ENCODE assay signal across 11 cellular contexts in the genomic region with DNA sequence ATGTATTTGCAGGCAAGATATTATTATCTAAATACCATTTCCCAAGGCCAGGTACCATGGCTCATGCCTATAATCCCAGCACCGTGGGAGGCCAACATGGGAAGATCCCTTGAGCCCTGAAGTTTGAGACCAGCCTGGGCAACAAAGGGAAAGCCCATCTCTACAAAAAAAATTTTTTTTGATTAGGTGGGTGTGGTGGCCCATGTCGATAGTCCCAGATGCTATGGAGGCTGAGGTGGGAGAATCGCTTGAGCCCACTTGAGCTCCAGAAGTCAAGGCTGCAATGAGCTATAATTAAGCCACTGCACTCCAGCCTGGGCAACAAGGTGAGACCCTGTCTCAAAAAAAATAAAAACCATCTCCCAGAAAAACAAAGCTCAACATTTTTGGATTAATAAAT. TPM values are rescaled to one million over a fixed set of nuclear protein-coding genes. Genes with fewer than 3 reads are reported as not detected.
DNase-seq lines count a peak whose midpoint lies in the region; ATAC-seq, FAIRE-seq and TF ChIP-seq lines count a peak whose summit lies in the region.
"Had no signal": no experiment of that assay in that cellular context is flagged by ENCODE, and none has a peak within 500 bp of the region (broad histone marks: within the 10 kb centered on the region; RNA-seq: fewer than 3 reads in every experiment).

No MANE protein-coding gene starts in this region.

- intact Hi-C loops in Calu3 (cut with micrococcal nuclease; ENCODE audit: unreplicated experiment) = no loop called here
- intact Hi-C loops in GM12878 (cut with micrococcal nuclease; ENCODE audit: unreplicated experiment) = no loop called here

- peaks cover 16% of the 10 kb centered on the region for H3K4me1 ChIP-seq in Karpas-422 (ENCODE audit: low read length)
- H3K4me1 ChIP-seq in GM12878 (ENCODE audit: control insufficient read depth, insufficient read depth, low read length) = peaks cover 8% of the 10 kb centered on the region; the same call in 1 of the 2 replicates

- H3K9ac ChIP-seq in Karpas-422 (ENCODE audit: low read length) (peak overlapping the region; percentile 79), GM12878 (ENCODE audit: control insufficient read depth, insufficient read depth, low read length) (peak overlapping the region; percentile 88)

- TF ChIP-seq RAD21 in GM12878 (IDR thresholded peaks at IDR 0.05; ENCODE audit: insufficient read depth, low read depth, low read length) = no peak

- H3K4me2 ChIP-seq in Karpas-422 (ENCODE audit: low read depth, low read length, poor library complexity, severe bottlenecking) (peak overlapping the region; percentile 98), GM12878 (ENCODE audit: control insufficient read depth, insufficient read depth) (peak overlapping the region; percentile 90)

- DNase-seq in Calu3 (no peak), Karpas-422 (no peak), GM12878 (ENCODE audit: low read depth, low spot score) (no peak), NCI-H345 (lab: John Stamatoyannopoulos, UW) (no peak), GM19239 (ENCODE audit: insufficient read length, low spot score) (no peak)
- no peak for DNase-seq in natural killer cell treated with Interleukin-12 subunit alpha and Interleukin-12 subunit beta and Interleukin-15 and Interleukin-18, amount 100 ng/mL, for 72 hours (ENCODE audit: low spot score)
- DNase-seq in effector CD4-positive, alpha-beta T cell = no peak
- DNase-seq: effector memory CD4-positive, alpha-beta T cell; lower lobe of right lung; stimulated activated CD4-positive, alpha-beta T cell treated with anti-CD3 and anti-CD28 coated beads, Interleukin-2, amount 100 ng/mL, for 24 hours had no signal

- H3K27me3 ChIP-seq in Karpas-422 (ENCODE audit: low read length) (no peaks in the 10 kb centered on the region), GM12878 (replicated peaks in 1 of 2; ENCODE audit: control insufficient read depth in 2 of 2, insufficient read depth in 2 of 2, low read length in 1 of 2) (no peaks in the 10 kb centered on the region; a peak in 3 of 4 replicates)

- H3K79me2 ChIP-seq in Karpas-422 (ENCODE audit: low read length) (peaks cover 42% of the 10 kb centered on the region), GM12878 (ENCODE audit: control insufficient read depth, insufficient read depth, low read length) (peaks cover 34% of the 10 kb centered on the region)

- RAD21 ChIA-PET in GM12878 (lab: Charles Lee; ENCODE audit: unreplicated experiment) = interaction anchor here (0.9 to 14.5 kb wide), 5 partner anchors 9 to 354 kb away, joined by 3 to 296 read pairs (median 3); a partner anchor contains a TSS

- H3K36me3 ChIP-seq in Karpas-422 (ENCODE audit: insufficient read depth, low read length) = peaks cover 48% of the 10 kb centered on the region
- peaks cover 3 to 10% of the 10 kb centered on the region in 2 experiments; a peak in 2 of 4 replicates for H3K36me3 ChIP-seq in GM12878 (ENCODE audit: control insufficient read depth in 2 of 2, insufficient read depth in 2 of 2, low read length in 1 of 2)

- no TSS peak for BruUV-seq in Calu3 (replicated peaks; lab: Mats Ljungman, UMichigan)
- BruUV-seq in GM12878 (replicated peaks; lab: Mats Ljungman, UMichigan) = no TSS peak

- H3K4me1 Mint-ChIP-seq in Calu3 (ENCODE audit: low read depth, unreplicated experiment) = peaks cover 9% of the 10 kb centered on the region
- H3K4me1 Mint-ChIP-seq in natural killer cell treated with Interleukin-12 subunit alpha and Interleukin-12 subunit beta and Interleukin-15 and Interleukin-18, amount 100 ng/mL, for 72 hours (ENCODE audit: low read depth in 2 of 2) = peaks cover 12 to 18% of the 10 kb centered on the region in 2 donors

- no peaks in the 10 kb centered on the region for H4K20me1 ChIP-seq in Karpas-422 (ENCODE audit: insufficient read depth, low read depth, low read length)
- no peaks in the 10 kb centered on the region for H4K20me1 ChIP-seq in GM12878 (ENCODE audit: control insufficient read depth, insufficient read depth)

- TF ChIP-seq CTCF in Calu3 (IDR thresholded peaks at IDR 0.05; ENCODE audit: unreplicated experiment) (no peak), GM12878 (IDR thresholded peaks at IDR 0.05 in 2 of 3, conservative IDR thresholded peaks at IDR 0.05 in 1 of 3; ENCODE audit: control insufficient read depth in 2 of 3, extremely low read depth in 1 of 3, insufficient read depth in 1 of 3, low read depth in 3 of 3, low read length in 3 of 3) (no peak)

- peaks cover 46% of the 10 kb centered on the region for H3K36me3 Mint-ChIP-seq in Calu3 (ENCODE audit: insufficient read depth, unreplicated experiment)
- H3K36me3 Mint-ChIP-seq in natural killer cell treated with Interleukin-12 subunit alpha and Interleukin-12 subunit beta and Interleukin-15 and Interleukin-18, amount 100 ng/mL, for 72 hours = peaks cover 16% of the 10 kb centered on the region

- no peaks in the 10 kb centered on the region for H3K9me3 Mint-ChIP-seq in Calu3 (ENCODE audit: low read depth, unreplicated experiment)
- H3K9me3 Mint-ChIP-seq in natural killer cell treated with Interleukin-12 subunit alpha and Interleukin-12 subunit beta and Interleukin-15 and Interleukin-18, amount 100 ng/mL, for 72 hours = no peaks in the 10 kb centered on the region

- in situ Hi-C loops in GM12878 (cut with MboI) = no loop called here

- peak overlapping the region; percentile 79 for H3K4me3 Mint-ChIP-seq in Calu3 (ENCODE audit: low read depth, unreplicated experiment)
- H3K4me3 Mint-ChIP-seq in natural killer cell treated with Interleukin-12 subunit alpha and Interleukin-12 subunit beta and Interleukin-15 and Interleukin-18, amount 100 ng/mL, for 72 hours = peak overlapping the region; percentile 96

- POLR2A ChIA-PET in GM12878 (lab: Charles Lee) = interaction anchor here (1.5 to 12.0 kb wide), 7 partner anchors 8 to 94 kb away, joined by 3 to 116 read pairs (median 13); a partner anchor contains a TSS

- H3K9me3 ChIP-seq in Karpas-422 (ENCODE audit: low read length) (no peaks in the 10 kb centered on the region), GM12878 (replicated peaks; ENCODE audit: control insufficient read depth, insufficient read depth, low read length) (no peaks in the 10 kb centered on the region)
- H3K9me3 ChIP-seq: lower lobe of right lung had no signal

- CTCF ChIA-PET in Calu3 (lab: Charles Lee) (interaction anchor here (0.8 to 0.9 kb wide), 2 partner anchors 67 to 94 kb away, joined by 3 read pairs; a partner anchor contains a TSS), GM12878 (lab: Yijun Ruan, JAX) (interaction anchor here (0.6 to 14.0 kb wide), 6 partner anchors 10 to 1177 kb away, joined by 3 to 383 read pairs (median 7); a partner anchor contains a TSS)

- 90% methylated on average over 3 of the region's 3 CpGs for WGBS in GM12878 (ENCODE audit: insufficient coverage, insufficient replicate concordance, low lambda C conversion rate, missing lambda C conversion rate)

- no peaks in the 10 kb centered on the region for H3K9me2 ChIP-seq in Karpas-422 (replicated peaks; ENCODE audit: insufficient read depth, low read length)

- no peak for TF ChIP-seq EP300 in GM12878 (IDR thresholded peaks at IDR 0.05; ENCODE audit: borderline replicate concordance in 1 of 2, control insufficient read depth in 1 of 2, low read depth in 2 of 2, low read length in 2 of 2)

- no peaks in the 10 kb centered on the region for H3K27me3 Mint-ChIP-seq in Calu3 (ENCODE audit: unreplicated experiment)
- H3K27me3 Mint-ChIP-seq in natural killer cell treated with Interleukin-12 subunit alpha and Interleukin-12 subunit beta and Interleukin-15 and Interleukin-18, amount 100 ng/mL, for 72 hours = no peaks in the 10 kb centered on the region

- H2AFZ ChIP-seq in Karpas-422 (ENCODE audit: low read length) = no peak overlapping the region
- no peak overlapping the region for H2AFZ ChIP-seq in GM12878 (ENCODE audit: control insufficient read depth, low read depth, low read length)

- TF ChIP-seq POLR2A in GM12878 (IDR thresholded peaks at IDR 0.05; ENCODE audit: low read depth, low read length) = no peak

- peak overlapping the region; percentile 62 for H3K27ac Mint-ChIP-seq in Calu3 (ENCODE audit: unreplicated experiment)
- peak overlapping the region in 1 of 2 donors; percentile 87 for H3K27ac Mint-ChIP-seq in natural killer cell treated with Interleukin-12 subunit alpha and Interleukin-12 subunit beta and Interleukin-15 and Interleukin-18, amount 100 ng/mL, for 72 hours

- no peak for FAIRE-seq in GM12878 (lab: Jason Lieb, UNC)
- FAIRE-seq in GM19239 (lab: Jason Lieb, UNC) = no peak

- H3K4me3 ChIP-seq in Karpas-422 (ENCODE audit: low read length) = peak overlapping the region; percentile 86
- peak overlapping the region; percentile 100 for H3K4me3 ChIP-seq in GM12878

- ATAC-seq in GM12878 (no peak), HG02588 (IDR thresholded peaks at IDR 0.05; ENCODE audit: unreplicated experiment) (no peak)
- ATAC-seq in natural killer cell treated with Interleukin-12 subunit alpha and Interleukin-12 subunit beta and Interleukin-15 and Interleukin-18, amount 100 ng/mL, for 72 hours = no peak
- ATAC-seq: lower lobe of right lung had no signal

- SMC1A ChIA-PET in GM12878 (lab: Charles Lee; ENCODE audit: uncharacterized antibody, unreplicated experiment) = interaction anchor here (1.2 to 19.7 kb wide), 5 partner anchors 9 to 107 kb away, joined by 3 to 319 read pairs (median 9); a partner anchor contains a TSS

- 0 out of 2 replicates have a peak overlapping the region, but pooled peaks have one; percentile 94 for H3K27ac ChIP-seq in Karpas-422 (ENCODE audit: low read length)
- H3K27ac ChIP-seq in GM12878 (ENCODE audit: control insufficient read depth, insufficient read depth) = peak overlapping the region; percentile 94; the same call in 1 of the 2 replicates

RNA-seq across cellular contexts. Expression of a gene that starts 2.2 kb away (rescaled TPM):
- total RNA-seq in Calu3 (2022) = 205 and 242 TPM in 2 replicates
- total RNA-seq in Karpas-422 (2014; rRNA removed; shearing (Covaris generic); ENCODE audit: low replicate concordance) = 160 and 173 TPM in 2 replicates
- total RNA-seq in GM12878 (2013; cell fraction: nucleolus; rRNA removed) = 45.7 and 49.5 TPM in 2 replicates
- total RNA-seq in GM12878 (2014; rRNA removed) = 314 and 374 TPM in 2 replicates
- total RNA-seq in GM12878 (2014; rRNA removed; fragmentation: Illumina TruSeq; extraction: Trizol) = 248 and 281 TPM in 2 replicates
- 342 and 364 TPM in 2 replicates for total RNA-seq in GM12878 (2021)
- 139 TPM for polyA plus RNA-seq in GM12878 (2011; ENCODE audit: low read depth)
- polyA plus RNA-seq in GM12878 (2011; rRNA removed) = 233 and 239 TPM in 2 replicates
- 69.1 and 90.6 TPM in 2 replicates for polyA plus RNA-seq in GM12878 (2011; cell fraction: cytosol; rRNA removed)
- 111 and 178 TPM in 2 replicates for polyA plus RNA-seq in GM12878 (2011; cell fraction: nucleus; rRNA removed)
- polyA plus RNA-seq in GM12878 (2012) = 215 and 240 TPM in 2 replicates
- polyA plus RNA-seq in GM12878 (2014; fragmentation: Illumina TruSeq; extraction: Trizol) = 864 and 1,025 TPM in 2 replicates
- polyA plus RNA-seq in GM12878 (2014; fragmentation: Nextera tagmentation; extraction: Ambion mirVana) = 1,000 to 10,000 TPM; 1,263 to 1,272 TPM
- polyA plus RNA-seq in GM12878 (2014; rRNA removed) = 220 and 240 TPM in 2 replicates
- 100 to 1,000 TPM; 916 to 930 TPM for polyA plus RNA-seq in GM12878 (2016; fragmentation: Nextera tagmentation; extraction: Ambion mirVana)
- 22.4 and 25.2 TPM in 2 replicates for polyA minus RNA-seq in GM12878 (2011; rRNA and poly(A)+ RNA removed)
- polyA minus RNA-seq in GM12878 (2011; cell fraction: cytosol; rRNA and poly(A)+ RNA removed) = 17.4 and 25.5 TPM in 2 replicates
- polyA minus RNA-seq in GM12878 (2011; cell fraction: nucleus; rRNA and poly(A)+ RNA removed) = 22.1 and 38.3 TPM in 2 replicates
- total RNA-seq in natural killer cell treated with Interleukin-12 subunit alpha and Interleukin-12 subunit beta and Interleukin-15 and Interleukin-18, amount 100 ng/mL, for 72 hours = 100 to 1,000 TPM; 142 to 259 TPM

RNA-seq across cellular contexts. Expression of a gene that starts 28.5 kb away (rescaled TPM):
- total RNA-seq in Calu3 (2022) (13.6 and 15.9 TPM in 2 replicates), GM12878 (2014; rRNA removed) (6.7 and 7.0 TPM in 2 replicates), GM12878 (2014; rRNA removed; fragmentation: Illumina TruSeq; extraction: Trizol) (5.3 and 5.7 TPM in 2 replicates), GM12878 (2021) (8.1 and 8.8 TPM in 2 replicates)
- total RNA-seq in Karpas-422 (2014; rRNA removed; shearing (Covaris generic); ENCODE audit: low replicate concordance) = 6.3 and 8.4 TPM in 2 replicates
- 16.7 and 17.9 TPM in 2 replicates for total RNA-seq in GM12878 (2013; cell fraction: nucleolus; rRNA removed)
- 5.0 TPM for polyA plus RNA-seq in GM12878 (2011; ENCODE audit: low read depth)
- polyA plus RNA-seq in GM12878 (2011; rRNA removed) (4.0 and 6.3 TPM in 2 replicates), GM12878 (2014; fragmentation: Illumina TruSeq; extraction: Trizol) (2.9 and 4.6 TPM in 2 replicates), GM12878 (2014; fragmentation: Nextera tagmentation; extraction: Ambion mirVana) (1 to 10 TPM; 1.1 to 2.5 TPM), GM12878 (2014; rRNA removed) (5.3 and 6.1 TPM in 2 replicates), GM12878 (2016; fragmentation: Nextera tagmentation; extraction: Ambion mirVana) (1 to 10 TPM; 1.9 to 2.9 TPM)
- 9.9 and 10.8 TPM in 2 replicates for polyA plus RNA-seq in GM12878 (2011; cell fraction: cytosol; rRNA removed)
- 5.9 and 6.0 TPM in 2 replicates for polyA plus RNA-seq in GM12878 (2011; cell fraction: nucleus; rRNA removed)
- polyA plus RNA-seq in GM12878 (2012) = 7.9 and 8.9 TPM in 2 replicates
- 14.2 and 23.7 TPM in 2 replicates for polyA minus RNA-seq in GM12878 (2011; rRNA and poly(A)+ RNA removed)
- 7.2 and 8.8 TPM in 2 replicates for polyA minus RNA-seq in GM12878 (2011; cell fraction: cytosol; rRNA and poly(A)+ RNA removed)
- 2.1 and 3.0 TPM in 2 replicates for polyA minus RNA-seq in GM12878 (2011; cell fraction: nucleus; rRNA and poly(A)+ RNA removed)
- 1 to 10 TPM; 5.2 to 6.3 TPM for total RNA-seq in natural killer cell treated with Interleukin-12 subunit alpha and Interleukin-12 subunit beta and Interleukin-15 and Interleukin-18, amount 100 ng/mL, for 72 hours

RNA-seq across cellular contexts. Expression of a gene that starts 44.7 kb away (rescaled TPM):
- total RNA-seq in Calu3 (2022) (7.7 and 10.6 TPM in 2 replicates), GM12878 (2014; rRNA removed) (19.3 and 23.3 TPM in 2 replicates), GM12878 (2014; rRNA removed; fragmentation: Illumina TruSeq; extraction: Trizol) (17.9 and 18.8 TPM in 2 replicates), GM12878 (2021) (11.1 and 11.3 TPM in 2 replicates)
- total RNA-seq in Karpas-422 (2014; rRNA removed; shearing (Covaris generic); ENCODE audit: low replicate concordance) = 7.2 and 11.6 TPM in 2 replicates
- total RNA-seq in GM12878 (2013; cell fraction: nucleolus; rRNA removed) = 6.2 and 8.1 TPM in 2 replicates
- 3.0 TPM for polyA plus RNA-seq in GM12878 (2011; ENCODE audit: low read depth)
- polyA plus RNA-seq in GM12878 (2011; rRNA removed) (13.1 and 14.1 TPM in 2 replicates), GM12878 (2014; fragmentation: Illumina TruSeq; extraction: Trizol) (19.3 and 20.1 TPM in 2 replicates), GM12878 (2014; fragmentation: Nextera tagmentation; extraction: Ambion mirVana) (1 to 10 TPM; 3.9 to 6.9 TPM), GM12878 (2014; rRNA removed) (14.6 and 20.0 TPM in 2 replicates), GM12878 (2016; fragmentation: Nextera tagmentation; extraction: Ambion mirVana) (10 to 100 TPM; 10.0 to 12.4 TPM)
- polyA plus RNA-seq in GM12878 (2011; cell fraction: cytosol; rRNA removed) = 8.1 and 9.8 TPM in 2 replicates
- polyA plus RNA-seq in GM12878 (2011; cell fraction: nucleus; rRNA removed) = 4.5 and 6.2 TPM in 2 replicates
- polyA plus RNA-seq in GM12878 (2012) = 2.8 and 3.0 TPM in 2 replicates
- polyA minus RNA-seq in GM12878 (2011; rRNA and poly(A)+ RNA removed) = 7.5 and 8.7 TPM in 2 replicates
- polyA minus RNA-seq in GM12878 (2011; cell fraction: cytosol; rRNA and poly(A)+ RNA removed) = 3.6 and 4.6 TPM in 2 replicates
- 2.9 and 7.7 TPM in 2 replicates for polyA minus RNA-seq in GM12878 (2011; cell fraction: nucleus; rRNA and poly(A)+ RNA removed)
- 10 to 100 TPM in 1 of 2 donors, 1 to 10 TPM in 1; 4.2 to 15.1 TPM for total RNA-seq in natural killer cell treated with Interleukin-12 subunit alpha and Interleukin-12 subunit beta and Interleukin-15 and Interleukin-18, amount 100 ng/mL, for 72 hours
- total RNA-seq: lower lobe of right lung had no signal
